35 cellular contexts compared by ENCODE assay signal in genomic region chr19:31125071-31125470, GRCh38.
"Had no signal": no experiment of that assay in that cellular context is flagged by ENCODE, and none has a peak within 500 bp of the region (broad histone marks: within the 10 kb centered on the region; RNA-seq: fewer than 3 reads in every experiment).

No MANE protein-coding gene starts in this region.

- H3K27me3 ChIP-seq: ascending aorta had no signal

- H3K9me3 ChIP-seq: ascending aorta had no signal

- H3K27ac ChIP-seq: ascending aorta, cardiac muscle cell, VCaP had no signal

- H3K36me3 Mint-ChIP-seq: activated CD8-positive, alpha-beta memory T cell treated with anti-CD3 and anti-CD28 coated beads, Interleukin-2, amount 10 ng/mL, durations not matched to agents 7 days and 5 days; activated naive CD4-positive, alpha-beta T cell treated with anti-CD3 and anti-CD28 coated beads, Interleukin-2, amount 10 ng/mL, durations not matched to agents 7 days and 5 days; activated naive CD4-positive, alpha-beta T cell treated with anti-CD3 and anti-CD28 coated beads, Interleukin-2, amount 50 U/mL, for 24 hours; activated naive CD8-positive, alpha-beta T cell; activated naive CD8-positive, alpha-beta T cell treated with anti-CD3 and anti-CD28 coated beads, Interleukin-2, amount 10 ng/mL, durations not matched to agents 7 days and 5 days; brain had no signal

- H3K4me3 ChIP-seq: ascending aorta, cardiac muscle cell had no signal

- H3K36me3 ChIP-seq: ascending aorta, cardiac muscle cell had no signal

- H3K4me1 Mint-ChIP-seq: activated B cell treated with CpG ODN at 0.5 μM for 24 hours; activated CD4-positive, alpha-beta memory T cell treated with anti-CD3 and anti-CD28 coated beads, Interleukin-2, amount 10 ng/mL, durations not matched to agents 7 days and 5 days; activated CD4-positive, alpha-beta T cell treated with anti-CD3 and anti-CD28 coated beads, Interleukin-2, amount 10 ng/mL, durations not matched to agents 7 days and 5 days; activated CD8-positive, alpha-beta memory T cell treated with anti-CD3 and anti-CD28 coated beads, Interleukin-2, amount 10 ng/mL, durations not matched to agents 7 days and 5 days; activated naive CD4-positive, alpha-beta T cell treated with anti-CD3 and anti-CD28 coated beads, Interleukin-2, amount 10 ng/mL, durations not matched to agents 7 days and 5 days; activated naive CD8-positive, alpha-beta T cell treated with anti-CD3 and anti-CD28 coated beads, Interleukin-2, amount 10 ng/mL, durations not matched to agents 7 days and 5 days; brain; central memory CD8-positive, alpha-beta T cell had no signal

- ATAC-seq: activated CD8-positive, alpha-beta memory T cell treated with anti-CD3 and anti-CD28 coated beads, Interleukin-2, amount 10 ng/mL, durations not matched to agents 7 days and 5 days; activated CD8-positive, alpha-beta T cell treated with anti-CD3 and anti-CD28 coated beads, Interleukin-2, amount 10 ng/mL, durations not matched to agents 7 days and 5 days; activated naive CD8-positive, alpha-beta T cell treated with anti-CD3 and anti-CD28 coated beads, Interleukin-2, amount 50 U/mL, for 24 hours had no signal

- H3K27me3 Mint-ChIP-seq: activated B cell treated with CpG ODN at 0.5 μM for 24 hours; activated CD4-positive, alpha-beta memory T cell treated with anti-CD3 and anti-CD28 coated beads, Interleukin-2, amount 10 ng/mL, durations not matched to agents 7 days and 5 days; activated CD4-positive, alpha-beta T cell treated with anti-CD3 and anti-CD28 coated beads, Interleukin-2, amount 10 ng/mL, durations not matched to agents 7 days and 5 days; activated CD8-positive, alpha-beta memory T cell treated with anti-CD3 and anti-CD28 coated beads, Interleukin-2, amount 10 ng/mL, durations not matched to agents 7 days and 5 days; activated naive CD4-positive, alpha-beta T cell treated with anti-CD3 and anti-CD28 coated beads, Interleukin-2, amount 50 U/mL, for 24 hours had no signal

- H3K9me3 Mint-ChIP-seq: activated CD4-positive, alpha-beta memory T cell treated with anti-CD3 and anti-CD28 coated beads, Interleukin-2, amount 10 ng/mL, durations not matched to agents 7 days and 5 days; activated CD4-positive, alpha-beta T cell treated with anti-CD3 and anti-CD28 coated beads, Interleukin-2, amount 10 ng/mL, durations not matched to agents 7 days and 5 days; activated naive CD4-positive, alpha-beta T cell treated with anti-CD3 and anti-CD28 coated beads, Interleukin-2, amount 50 U/mL, for 24 hours; activated naive CD8-positive, alpha-beta T cell treated with anti-CD3 and anti-CD28 coated beads, Interleukin-2, amount 50 U/mL, for 24 hours; activated T-cell treated with anti-CD3 and anti-CD28 coated beads, Interleukin-2, amount 50 U/mL, for 24 hours; activated T-helper 2 cell treated with anti-CD3 and anti-CD28 coated beads, Interferon-gamma antibody, Interleukin-2, Interleukin-4, amounts not matched to agents 10 μg/mL and 5 μg/mL and 100 μg/mL, durations not matched to agents 14 hours and 24 hours and 36 hours; central memory CD8-positive, alpha-beta T cell; T-helper 2 cell treated with Interferon-gamma antibody and Interleukin-4, amounts not matched to agents 5 μg/mL and 100 μg/mL, for 36 hours had no signal

- H3K4me3 Mint-ChIP-seq: activated B cell treated with CpG ODN at 0.5 μM for 24 hours; activated CD4-positive, alpha-beta memory T cell treated with anti-CD3 and anti-CD28 coated beads, Interleukin-2, amount 10 ng/mL, durations not matched to agents 7 days and 5 days; activated CD4-positive, alpha-beta T cell treated with anti-CD3 and anti-CD28 coated beads, Interleukin-2, amount 10 ng/mL, durations not matched to agents 7 days and 5 days; activated CD8-positive, alpha-beta memory T cell treated with anti-CD3 and anti-CD28 coated beads, Interleukin-2, amount 10 ng/mL, durations not matched to agents 7 days and 5 days; activated CD8-positive, alpha-beta T cell treated with anti-CD3 and anti-CD28 coated beads, Interleukin-2, amount 10 ng/mL, durations not matched to agents 7 days and 5 days; activated naive CD4-positive, alpha-beta T cell treated with anti-CD3 and anti-CD28 coated beads, Interleukin-2, amount 10 ng/mL, durations not matched to agents 7 days and 5 days; activated naive CD4-positive, alpha-beta T cell treated with anti-CD3 and anti-CD28 coated beads, Interleukin-2, amount 50 U/mL, for 24 hours; activated naive CD8-positive, alpha-beta T cell; activated naive CD8-positive, alpha-beta T cell treated with anti-CD3 and anti-CD28 coated beads, Interleukin-2, amount 10 ng/mL, durations not matched to agents 7 days and 5 days; activated naive CD8-positive, alpha-beta T cell treated with anti-CD3 and anti-CD28 coated beads, Interleukin-2, amount 50 U/mL, for 24 hours; activated T-cell treated with anti-CD3 and anti-CD28 coated beads, Interleukin-2, amount 50 U/mL, for 24 hours; brain; central memory CD8-positive, alpha-beta T cell; T-helper 1 cell treated with Interleukin-12 subunit alpha and Interleukin-12 subunit beta and Interleukin-4 antibody, amounts not matched to agents 30 μg/mL and 1 μg/mL, for 36 hours; T-helper 2 cell treated with Interferon-gamma antibody and Interleukin-4, amounts not matched to agents 5 μg/mL and 100 μg/mL, for 36 hours had no signal

- H3K4me1 ChIP-seq: ascending aorta had no signal

- H3K27ac Mint-ChIP-seq: activated B cell treated with CpG ODN at 0.5 μM for 24 hours; activated CD4-positive, alpha-beta memory T cell treated with anti-CD3 and anti-CD28 coated beads, Interleukin-2, amount 10 ng/mL, durations not matched to agents 7 days and 5 days; activated CD4-positive, alpha-beta T cell treated with anti-CD3 and anti-CD28 coated beads, Interleukin-2, amount 10 ng/mL, durations not matched to agents 7 days and 5 days; activated CD8-positive, alpha-beta memory T cell treated with anti-CD3 and anti-CD28 coated beads, Interleukin-2, amount 10 ng/mL, durations not matched to agents 7 days and 5 days; activated CD8-positive, alpha-beta T cell treated with anti-CD3 and anti-CD28 coated beads, Interleukin-2, amount 10 ng/mL, durations not matched to agents 7 days and 5 days; activated naive CD4-positive, alpha-beta T cell treated with anti-CD3 and anti-CD28 coated beads, Interleukin-2, amount 10 ng/mL, durations not matched to agents 7 days and 5 days; activated naive CD4-positive, alpha-beta T cell treated with anti-CD3 and anti-CD28 coated beads, Interleukin-2, amount 50 U/mL, for 24 hours; activated naive CD8-positive, alpha-beta T cell; activated naive CD8-positive, alpha-beta T cell treated with anti-CD3 and anti-CD28 coated beads, Interleukin-2, amount 10 ng/mL, durations not matched to agents 7 days and 5 days; activated naive CD8-positive, alpha-beta T cell treated with anti-CD3 and anti-CD28 coated beads, Interleukin-2, amount 50 U/mL, for 24 hours; activated T-cell treated with anti-CD3 and anti-CD28 coated beads, Interleukin-2, amount 50 U/mL, for 24 hours; activated T-helper 2 cell treated with anti-CD3 and anti-CD28 coated beads, Interferon-gamma antibody, Interleukin-2, Interleukin-4, amounts not matched to agents 10 μg/mL and 5 μg/mL and 100 μg/mL, durations not matched to agents 14 hours and 24 hours and 36 hours; brain; T-helper 1 cell treated with Interleukin-12 subunit alpha and Interleukin-12 subunit beta and Interleukin-4 antibody, amounts not matched to agents 30 μg/mL and 1 μg/mL, for 36 hours; T-helper 2 cell treated with Interferon-gamma antibody and Interleukin-4, amounts not matched to agents 5 μg/mL and 100 μg/mL, for 36 hours had no signal

- DNase-seq: activated B cell treated with CpG ODN at 0.5 μM for 24 hours; activated CD4-positive, alpha-beta memory T cell treated with anti-CD3 and anti-CD28 coated beads, Interleukin-2, amount 10 ng/mL, durations not matched to agents 7 days and 5 days; activated CD4-positive, alpha-beta T cell treated with anti-CD3 and anti-CD28 coated beads for 48 hours; activated CD4-positive, alpha-beta T cell treated with anti-CD3 and anti-CD28 coated beads, Interleukin-2, amount 10 ng/mL, durations not matched to agents 7 days and 5 days; activated CD4-positive, alpha-beta T cell treated with anti-CD3 and anti-CD28 coated beads, Interleukin-2, amount 50 U/mL, for 48 hours; activated CD4-positive, CD25-positive, alpha-beta regulatory T cell treated with anti-CD3 and anti-CD28 coated beads, Interleukin-2, amount 50 U/mL, for 72 hours; activated CD8-positive, alpha-beta memory T cell treated with anti-CD3 and anti-CD28 coated beads for 24 hours; activated CD8-positive, alpha-beta memory T cell treated with anti-CD3 and anti-CD28 coated beads, Interleukin-2, amount 10 ng/mL, durations not matched to agents 7 days and 5 days; activated CD8-positive, alpha-beta memory T cell treated with anti-CD3 and anti-CD28 coated beads, Interleukin-2, amount 50 U/mL, for 48 hours; activated CD8-positive, alpha-beta T cell treated with anti-CD3 and anti-CD28 coated beads, Interleukin-2, amount 10 ng/mL, durations not matched to agents 7 days and 5 days; activated effector memory CD4-positive, alpha-beta T cell treated with Interleukin-2 at 50 U/mL for 16 hours; activated gamma-delta T cell; activated naive CD4-positive, alpha-beta T cell treated with anti-CD3 and anti-CD28 coated beads, Interleukin-2, amount 10 ng/mL, durations not matched to agents 7 days and 5 days; activated naive CD4-positive, alpha-beta T cell treated with Interleukin-2 at 50 U/mL for 16 hours; activated naive CD8-positive, alpha-beta T cell treated with anti-CD3 and anti-CD28 coated beads, Interleukin-2, amount 10 ng/mL, durations not matched to agents 7 days and 5 days; activated naive CD8-positive, alpha-beta T cell treated with anti-CD3 and anti-CD28 coated beads, Interleukin-2, amount 50 U/mL, for 24 hours; activated T-cell treated with anti-CD3 and anti-CD28 coated beads, Interleukin-2, amount 50 U/mL, for 24 hours; activated T-cell treated with anti-CD3 and anti-CD28 coated beads, Interleukin-2, amount 50 U/mL, for 48 hours; amygdala; anterior cingulate cortex; caudate nucleus; cerebellar nuclear complex; T-helper 1 cell; T-helper 2 cell; T-helper 9 cell had no signal
